In the genomic region with DNA sequence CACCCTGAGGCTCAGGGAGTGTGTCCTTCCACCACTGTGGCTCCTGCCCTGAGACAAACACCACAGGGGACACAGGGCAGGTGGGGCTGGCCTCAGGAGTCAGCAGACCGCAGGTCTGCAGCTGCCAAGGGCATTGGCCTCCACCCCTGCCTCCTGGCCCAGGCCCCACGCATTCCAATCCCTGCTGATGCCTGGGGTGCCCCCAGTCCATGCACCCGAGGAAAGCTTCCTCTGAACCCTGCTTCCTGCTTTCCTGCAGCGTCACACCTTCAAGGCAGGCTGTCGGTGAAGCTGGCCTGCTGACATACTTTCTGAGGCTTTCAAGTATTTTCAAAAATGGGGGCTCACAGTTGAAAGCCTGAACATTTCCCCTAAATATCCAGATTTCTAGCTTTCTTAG, we compare ENCODE assay signal across 11 cellular contexts. TPM values are rescaled to one million over a fixed set of nuclear protein-coding genes. Genes with fewer than 3 reads are reported as not detected.
"Had no signal": no experiment of that assay in that cellular context is flagged by ENCODE, and none has a peak within 500 bp of the region (broad histone marks: within the 10 kb centered on the region; RNA-seq: fewer than 3 reads in every experiment).

No MANE protein-coding gene starts in this region.

RNA-seq across cellular contexts. Expression of gene ANTXRL, which starts 22.5 kb away (rescaled TPM):
- total RNA-seq: activated B cell treated with CpG ODN at 0.5 μM for 24 hours; activated CD8-positive, alpha-beta T cell treated with anti-CD3 and anti-CD28 coated beads for 36 hours; activated T-cell treated with anti-CD3 and anti-CD28 coated beads, Interleukin-2, amount 50 U/mL, for 72 hours; activated T-helper 17 cell treated with anti-CD3 and anti-CD28 coated beads, Interleukin-2, amount 50 U/mL, for 72 hours; bronchial epithelial cell; K562; M059J; PC-3; Peyer's patch; SJSA1 had no signal
- polyA plus RNA-seq: K562, SK-N-SH had no signal
